Comparison of ENCODE assay signal across 8 cellular contexts in the genomic region with DNA sequence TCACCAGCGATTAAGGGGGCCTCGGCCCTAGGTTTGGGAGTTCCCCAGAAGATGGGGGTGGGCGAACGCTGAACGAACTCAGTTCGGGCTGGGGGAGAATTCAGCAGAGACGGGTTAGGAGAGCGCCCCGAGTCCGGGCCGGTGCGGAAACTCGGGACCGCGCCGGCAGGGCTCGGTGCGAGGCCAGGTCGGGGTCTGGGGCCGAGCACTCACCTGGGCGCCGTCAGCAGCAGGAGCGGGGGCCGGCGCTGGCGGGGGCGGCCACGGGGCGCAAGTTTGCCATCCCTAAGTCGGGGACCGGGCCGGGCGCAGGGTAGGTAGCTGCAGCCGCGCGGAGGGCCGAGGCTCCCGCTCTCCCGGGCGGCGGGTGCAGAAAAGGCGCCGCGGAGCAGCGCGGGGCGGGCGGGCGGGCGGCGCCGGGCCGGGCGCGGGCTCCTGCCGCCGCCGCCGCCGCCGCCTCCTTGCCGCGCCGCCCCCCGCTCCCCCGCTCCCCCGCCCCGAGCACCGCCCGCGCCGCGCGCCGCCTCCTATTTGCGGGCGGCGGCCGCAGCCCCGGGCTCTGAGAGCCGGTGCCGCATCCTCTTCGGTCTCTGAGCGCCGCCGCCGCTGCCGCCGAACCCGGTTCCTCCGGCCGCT. TPM values are rescaled to one million over a fixed set of nuclear protein-coding genes. Genes with fewer than 3 reads are reported as not detected.
DNase-seq lines count a peak whose midpoint lies in the region; ATAC-seq lines count a peak whose summit lies in the region.

No MANE protein-coding gene starts in this region.

- H3K27me3 ChIP-seq in mesendoderm (ENCODE audit: insufficient read depth, low read length, poor library complexity), result no peaks in the 10 kb centered on the region

- H3K79me2 ChIP-seq in mesendoderm (ENCODE audit: control insufficient read depth, insufficient read depth, low read length), result peaks cover 1% of the 10 kb centered on the region

- H2BK5ac ChIP-seq in mesendoderm (ENCODE audit: low read length), result no peak overlapping the region

- H3K79me1 ChIP-seq in mesendoderm (ENCODE audit: low read length), result peaks cover 2% of the 10 kb centered on the region

- H4K8ac ChIP-seq in mesendoderm (ENCODE audit: low read depth, low read length), result no peak overlapping the region

- no peak overlapping the region for H4K5ac ChIP-seq in mesendoderm (ENCODE audit: low read length)

- no peak overlapping the region for H3K27ac Mint-ChIP-seq in activated naive CD8-positive, alpha-beta T cell treated with anti-CD3 and anti-CD28 coated beads, Interleukin-2, amount 50 U/mL, for 24 hours

- H3K9ac ChIP-seq in mesendoderm (ENCODE audit: low read length), result peak overlapping the region; percentile 61

- no peak for ATAC-seq in activated naive CD8-positive, alpha-beta T cell treated with anti-CD3 and anti-CD28 coated beads, Interleukin-2, amount 50 U/mL, for 24 hours
- no peak for ATAC-seq in GM21381 (IDR thresholded peaks at IDR 0.05; ENCODE audit: unreplicated experiment)
- ATAC-seq in HG03469 (IDR thresholded peaks at IDR 0.05; ENCODE audit: unreplicated experiment), result no peak
- ATAC-seq in GM21529 (IDR thresholded peaks at IDR 0.05; ENCODE audit: unreplicated experiment), result no peak

- H3K9me3 Mint-ChIP-seq in activated naive CD8-positive, alpha-beta T cell treated with anti-CD3 and anti-CD28 coated beads, Interleukin-2, amount 50 U/mL, for 24 hours, result no peaks in the 10 kb centered on the region

- peak overlapping the region; percentile 70 for H3K4me3 Mint-ChIP-seq in activated naive CD8-positive, alpha-beta T cell treated with anti-CD3 and anti-CD28 coated beads, Interleukin-2, amount 50 U/mL, for 24 hours

- no peak overlapping the region for H3K23ac ChIP-seq in mesendoderm (ENCODE audit: low read length)

- no peaks in the 10 kb centered on the region for H3K36me3 ChIP-seq in mesendoderm (ENCODE audit: control insufficient read depth, insufficient read depth, low read length)

- H2BK15ac ChIP-seq in mesendoderm (replicated peaks; ENCODE audit: low read depth), result no peak overlapping the region

- no peak overlapping the region for H2AK5ac ChIP-seq in mesendoderm (ENCODE audit: low read length)

- H3K27ac ChIP-seq in mesendoderm (ENCODE audit: low read depth, low read length), result no peak overlapping the region

- H3K18ac ChIP-seq in mesendoderm (ENCODE audit: low read length), result peak overlapping the region; percentile 54

- H3K4me1 ChIP-seq in mesendoderm (ENCODE audit: control insufficient read depth, low read depth, low read length), result peaks cover 11% of the 10 kb centered on the region

- H3K4ac ChIP-seq in mesendoderm (ENCODE audit: low read depth, low read length), result no peak overlapping the region

- peak overlapping the region; percentile 78 for H3K56ac ChIP-seq in mesendoderm (ENCODE audit: low read length)

- H3K4me3 ChIP-seq in mesendoderm (ENCODE audit: low read length), result peak overlapping the region; percentile 17

- no peaks in the 10 kb centered on the region for H3K36me3 Mint-ChIP-seq in activated naive CD8-positive, alpha-beta T cell treated with anti-CD3 and anti-CD28 coated beads, Interleukin-2, amount 50 U/mL, for 24 hours (ENCODE audit: low read depth)

- peaks cover 25% of the 10 kb centered on the region for H3K27me3 Mint-ChIP-seq in activated naive CD8-positive, alpha-beta T cell treated with anti-CD3 and anti-CD28 coated beads, Interleukin-2, amount 50 U/mL, for 24 hours

- WGBS in mesendoderm (ENCODE audit: extremely low coverage, insufficient coverage, low lambda C conversion rate), result no CpG with 5 or more reads among the region's 92 CpGs

- H2BK120ac ChIP-seq in mesendoderm (ENCODE audit: low read depth, low read length), result no peak overlapping the region

- peaks cover 26% of the 10 kb centered on the region for H3K4me1 Mint-ChIP-seq in activated naive CD8-positive, alpha-beta T cell treated with anti-CD3 and anti-CD28 coated beads, Interleukin-2, amount 50 U/mL, for 24 hours

- peak; percentile 31 for DNase-seq in stimulated activated CD4-positive, alpha-beta T cell treated with anti-CD3 and anti-CD28 coated beads, Interleukin-4, amount 100 ng/mL, for 1 hour
- no peak for DNase-seq in stimulated activated CD4-positive, alpha-beta T cell treated with anti-CD3 and anti-CD28 coated beads, Interleukin-12 subunit alpha, Interleukin-12 subunit beta, amount 100 ng/mL, for 4 hours
- DNase-seq in activated naive CD8-positive, alpha-beta T cell treated with anti-CD3 and anti-CD28 coated beads, Interleukin-2, amount 50 U/mL, for 24 hours, result no peak
- DNase-seq in mesendoderm (no peak), middle frontal gyrus (ENCODE audit: extremely low spot score, low spot score) (no peak)

- H3K4me2 ChIP-seq in mesendoderm (ENCODE audit: low read length), result peak overlapping the region; percentile 79

RNA-seq across cellular contexts. Expression of a gene that starts 0.4 kb away (rescaled TPM):
- polyA plus RNA-seq in mesendoderm (2013, experiment 1 of 2), result 4.9 TPM
- polyA plus RNA-seq in mesendoderm (2013, experiment 2 of 2), result 5.2 TPM

RNA-seq across cellular contexts. Expression of a gene that starts 52.0 kb away (rescaled TPM):
- 0.37 TPM for polyA plus RNA-seq in mesendoderm (2013, experiment 1 of 2)
- polyA plus RNA-seq in mesendoderm (2013, experiment 2 of 2), result 0.35 TPM

RNA-seq across cellular contexts. Expression of a gene that starts 60.0 kb away (rescaled TPM):
- 3.3 TPM for polyA plus RNA-seq in mesendoderm (2013, experiment 1 of 2)
- 3.5 TPM for polyA plus RNA-seq in mesendoderm (2013, experiment 2 of 2)
